Comparison of ENCODE assay signal across 21 cellular contexts in genomic region chr14:29716150-29716549, GRCh38.
DNase-seq lines count a peak whose midpoint lies in the region; ATAC-seq and TF ChIP-seq lines count a peak whose summit lies in the region.
"Had no signal": no experiment of that assay in that cellular context is flagged by ENCODE, and none has a peak within 500 bp of the region (broad histone marks: within the 10 kb centered on the region; RNA-seq: fewer than 3 reads in every experiment).

No MANE protein-coding gene starts in this region.

- no TSS peak for BruUV-seq in A673 (replicated peaks; lab: Mats Ljungman, UMichigan)

- 39 to 42% methylated on average over 1 of the region's 1 CpG for WGBS in aorta, 2 donors

- H3K4me3 ChIP-seq in A673 (ENCODE audit: low read depth, low read length, poor library complexity, severe bottlenecking) (no peak overlapping the region), choroid plexus epithelial cell (ENCODE audit: low read depth, low read length) (no peak overlapping the region), aorta (ENCODE audit: low read length in 2 of 2) (no peak overlapping the region)
- H3K4me3 ChIP-seq: pancreas, SJSA1, spleen, upper lobe of left lung had no signal

- no peaks in the 10 kb centered on the region for H3K4me1 ChIP-seq in A673 (ENCODE audit: insufficient read depth, low read length, poor library complexity, severe bottlenecking)
- H3K4me1 ChIP-seq in aorta (ENCODE audit: control insufficient read depth in 1 of 2, insufficient read depth in 2 of 2, low read length in 2 of 2) = peaks cover 0 to 3% of the 10 kb centered on the region in 2 donors
- H3K4me1 ChIP-seq: Caco-2, SJSA1, spleen, upper lobe of left lung had no signal

- peak; percentile 17 for DNase-seq in A673 (ENCODE audit: low spot score)
- DNase-seq in HCEC 1CT = peak; percentile 76
- DNase-seq in choroid plexus epithelial cell (ENCODE audit: low read depth) = peak; percentile 40
- DNase-seq in left kidney (ENCODE audit: low read depth, low spot score) = peak; percentile 3
- DNase-seq in aorta = no peak
- DNase-seq in NCI-H1092 (lab: John Stamatoyannopoulos, UW) = no peak
- no peak for DNase-seq in SHP77 treated with DMSO at 0.1 percent for 48 hours (lab: John Stamatoyannopoulos, UW)
- DNase-seq: activated CD4-positive, alpha-beta T cell treated with anti-CD3 and anti-CD28 coated beads, Interleukin-2, amount 10 ng/mL, durations not matched to agents 7 days and 5 days; activated T-cell treated with anti-CD3 and anti-CD28 coated beads, Interleukin-2, amount 50 U/mL, for 1 hour; Caco-2; cerebellar nuclear complex; GF-D8; KBM-7; kidney glomerular epithelial cell; NCI-H1436; pancreas; spleen; stimulated activated naive B cell treated with anti-CD40 and anti-IgM and Interleukin-4, amounts not matched to agents 10 μg/mL and 1 μg/mL and 100 μg/mL, for 72 hours; upper lobe of left lung had no signal

- CTCF ChIA-PET in A673 (lab: Charles Lee) = no interaction called here

- TF ChIP-seq CTCF in A673 (conservative IDR thresholded peaks at IDR 0.05; ENCODE audit: low read depth, low read length) (no peak), choroid plexus epithelial cell (conservative IDR thresholded peaks at IDR 0.05; ENCODE audit: low read depth, low read length) (no peak)

- no peaks in the 10 kb centered on the region for H3K9me3 ChIP-seq in A673 (ENCODE audit: low read depth, low read length, poor library complexity, severe bottlenecking)
- no peaks in the 10 kb centered on the region for H3K9me3 ChIP-seq in aorta (ENCODE audit: control insufficient read depth, low read length)
- H3K9me3 ChIP-seq: Caco-2, pancreas, SJSA1, spleen, upper lobe of left lung had no signal

- no peaks in the 10 kb centered on the region for H3K27me3 ChIP-seq in A673 (replicated peaks; ENCODE audit: insufficient read depth, low read depth, low read length, poor library complexity)
- no peaks in the 10 kb centered on the region for H3K27me3 ChIP-seq in aorta (ENCODE audit: control insufficient read depth in 1 of 2, insufficient read depth in 2 of 2, low read length in 1 of 2)
- H3K27me3 ChIP-seq: pancreas, SJSA1, spleen, upper lobe of left lung had no signal

- POLR2A ChIA-PET in A673 (lab: Charles Lee; ENCODE audit: low non-redundant PET) = no interaction called here

- H3K36me3 ChIP-seq in A673 (ENCODE audit: insufficient read depth, low read length, poor library complexity, severe bottlenecking) (no peaks in the 10 kb centered on the region), aorta (ENCODE audit: control insufficient read depth in 1 of 2, insufficient read depth in 2 of 2, low read length in 1 of 2) (no peaks in the 10 kb centered on the region)
- H3K36me3 ChIP-seq: pancreas, SJSA1, spleen, upper lobe of left lung had no signal

- H3K27ac ChIP-seq in A673 (ENCODE audit: low read depth, low read length, poor library complexity, severe bottlenecking) (no peak overlapping the region), aorta (ENCODE audit: low read depth in 1 of 2, low read length in 2 of 2) (no peak overlapping the region)
- H3K27ac ChIP-seq: pancreas, SJSA1, spleen, upper lobe of left lung had no signal

- no peak for ATAC-seq in aorta (ENCODE audit: low FRiP score)
- ATAC-seq in HG02970 (IDR thresholded peaks at IDR 0.05; ENCODE audit: low FRiP score, unreplicated experiment) = no peak
- ATAC-seq: stimulated activated naive B cell treated with anti-CD40 and anti-IgM and Interleukin-4, amounts not matched to agents 10 μg/mL and 1 μg/mL and 100 μg/mL, for 72 hours had no signal

- intact Hi-C loops in A673 (cut with micrococcal nuclease; ENCODE audit: unreplicated experiment) (no loop called here), aorta (cut with DNase I) (no loop called here)

Comparison
In these comparisons a context has a peak if more than half of its experiments do, and no peak if none do; other contexts are left out.
1. DNase-seq: peak in A673 (single experiment), HCEC 1CT (single experiment), choroid plexus epithelial cell (single experiment) and left kidney (single experiment); none in aorta (0 of 2), NCI-H1092 (single experiment) and SHP77 treated with DMSO at 0.1 percent for 48 hours (single experiment).